ENCODE assay signal across 10 cellular contexts in genomic region chr10:89954787-89955566, GRCh38.
DNase-seq lines count a peak whose midpoint lies in the region; ATAC-seq and TF ChIP-seq lines count a peak whose summit lies in the region.
"Had no signal": no experiment of that assay in that cellular context is flagged by ENCODE, and none has a peak within 500 bp of the region (broad histone marks: within the 10 kb centered on the region; RNA-seq: fewer than 3 reads in every experiment).

No MANE protein-coding gene starts in this region.

- H3K27me3 ChIP-seq in heart left ventricle (no peaks in the 10 kb centered on the region), vagina (no peaks in the 10 kb centered on the region)
- H3K27me3 ChIP-seq: spleen, thyroid gland had no signal

- H3K36me3 ChIP-seq in heart left ventricle, result no peaks in the 10 kb centered on the region
- no peaks in the 10 kb centered on the region for H3K36me3 ChIP-seq in vagina
- H3K36me3 ChIP-seq: spleen, thyroid gland had no signal

- no peak for ATAC-seq in heart left ventricle
- ATAC-seq in left ventricle myocardium superior, result no peak
- no peak for ATAC-seq in HG02870 (IDR thresholded peaks at IDR 0.05; ENCODE audit: unreplicated experiment)
- no peak for ATAC-seq in GM21717 (IDR thresholded peaks at IDR 0.05; ENCODE audit: unreplicated experiment)

- DNase-seq in heart left ventricle (no peak), left ventricle myocardium superior (no peak), NAMALWA (ENCODE audit: low spot score) (peak; percentile 28), epithelial cell of proximal tubule (ENCODE audit: low read depth) (no peak), vagina (ENCODE audit: extremely low spot score in 2 of 2) (no peak), NCI-H526 (lab: John Stamatoyannopoulos, UW) (no peak)
- DNase-seq: spleen, thyroid gland had no signal

- TF ChIP-seq CTCF in heart left ventricle (IDR thresholded peaks at IDR 0.05) (peak in 10 of 12 donors; percentile 9 to 47 (median 27)), epithelial cell of proximal tubule (conservative IDR thresholded peaks at IDR 0.05; ENCODE audit: low read depth, low read length) (peak; percentile 0), vagina (IDR thresholded peaks at IDR 0.05) (peak in 2 of 3 experiments; percentile 7 to 20)

- TF ChIP-seq POLR2A in heart left ventricle (IDR thresholded peaks at IDR 0.05) (no peak), vagina (IDR thresholded peaks at IDR 0.05) (no peak)

- H3K4me1 ChIP-seq in heart left ventricle (no peaks in the 10 kb centered on the region), vagina (no peaks in the 10 kb centered on the region)
- H3K4me1 ChIP-seq: spleen, thyroid gland had no signal

- H3K4me3 ChIP-seq in heart left ventricle, result no peak overlapping the region
- no peak overlapping the region for H3K4me3 ChIP-seq in epithelial cell of proximal tubule (ENCODE audit: low read depth, low read length)
- no peak overlapping the region for H3K4me3 ChIP-seq in vagina
- H3K4me3 ChIP-seq: spleen, thyroid gland had no signal

- H3K9me3 ChIP-seq in heart left ventricle (peaks cover 0 to 4% (median 0%) of the 10 kb centered on the region in 12 donors), vagina (no peaks in the 10 kb centered on the region)
- H3K9me3 ChIP-seq: thyroid gland had no signal

- intact Hi-C loops in heart left ventricle (cut with DNase I) (loop anchor here in 1 of 10 donors (10.0 kb wide), 2 partner anchors 640 to 910 kb away; no protein-coding TSS in a partner anchor), left ventricle myocardium superior (cut with micrococcal nuclease) (no loop called here), vagina (cut with DNase I) (no loop called here)

- H3K27ac ChIP-seq in heart left ventricle (no peak overlapping the region), vagina (no peak overlapping the region)
- H3K27ac ChIP-seq: spleen, thyroid gland had no signal
